Comparison of ENCODE assay signal across 8 cellular contexts in genomic region chr9:129887210-129888084, GRCh38. TPM values are rescaled to one million over a fixed set of nuclear protein-coding genes. Genes with fewer than 3 reads are reported as not detected.
DNase-seq lines count a peak whose midpoint lies in the region; ATAC-seq and TF ChIP-seq lines count a peak whose summit lies in the region.

No MANE protein-coding gene starts in this region.

- 53 to 55% methylated on average over 24 of the region's 24 CpGs for WGBS in GM23248 (ENCODE audit: low coverage in 1 of 2, low lambda C conversion rate in 2 of 2, missing lambda C conversion rate in 2 of 2), 2 experiments

- in situ Hi-C loops in GM23248 (cut with MboI) = loop anchor here (25.0 kb wide), 3 partner anchors 175 to 450 kb away; partner anchors contain the start of gene GPR107

- peaks cover 71% of the 10 kb centered on the region for H3K36me3 Mint-ChIP-seq in T-helper 2 cell treated with Interferon-gamma antibody and Interleukin-4, amounts not matched to agents 5 μg/mL and 100 μg/mL, for 36 hours (ENCODE audit: low read depth)

- H3K27ac ChIP-seq in GM23248 = peak overlapping the region; percentile 4; the same call in 1 of the 2 replicates

- no peaks in the 10 kb centered on the region for H3K36me3 ChIP-seq in GM23248 (ENCODE audit: low read depth)

- no peaks in the 10 kb centered on the region for H3K9me2 ChIP-seq in GM23248 (ENCODE audit: insufficient read depth)

- peaks cover 35% of the 10 kb centered on the region for H3F3A ChIP-seq in GM23248 (ENCODE audit: insufficient read depth)

- H3K4me1 ChIP-seq in GM23248 (ENCODE audit: insufficient read depth) = peaks cover 31% of the 10 kb centered on the region

- H3K79me2 ChIP-seq in GM23248 (ENCODE audit: insufficient read depth) = no peaks in the 10 kb centered on the region

- peak overlapping the region; percentile 99 for H3K27ac Mint-ChIP-seq in T-helper 2 cell treated with Interferon-gamma antibody and Interleukin-4, amounts not matched to agents 5 μg/mL and 100 μg/mL, for 36 hours

- no peaks in the 10 kb centered on the region for H3K9me3 Mint-ChIP-seq in T-helper 2 cell treated with Interferon-gamma antibody and Interleukin-4, amounts not matched to agents 5 μg/mL and 100 μg/mL, for 36 hours

- H3K27me3 ChIP-seq in GM23248 (replicated peaks; ENCODE audit: insufficient read depth) = no peaks in the 10 kb centered on the region

- H3K4me1 Mint-ChIP-seq in T-helper 2 cell treated with Interferon-gamma antibody and Interleukin-4, amounts not matched to agents 5 μg/mL and 100 μg/mL, for 36 hours (ENCODE audit: low read depth) = peaks cover 70% of the 10 kb centered on the region

- H4K20me1 ChIP-seq in GM23248 (ENCODE audit: insufficient read depth) = no peaks in the 10 kb centered on the region

- H3K27me3 Mint-ChIP-seq in T-helper 2 cell treated with Interferon-gamma antibody and Interleukin-4, amounts not matched to agents 5 μg/mL and 100 μg/mL, for 36 hours (ENCODE audit: low read depth) = no peaks in the 10 kb centered on the region

- no peaks in the 10 kb centered on the region for H3K9me3 ChIP-seq in GM23248 (ENCODE audit: low read depth)

- H3K4me3 ChIP-seq in GM23248 = no peak overlapping the region
- H3K4me3 ChIP-seq in choroid plexus epithelial cell (ENCODE audit: low read depth, low read length) = no peak overlapping the region

- no peak overlapping the region for H3K9ac ChIP-seq in GM23248

- DNase-seq in GM23248 (peak; percentile 78), choroid plexus epithelial cell (ENCODE audit: low read depth) (peak; percentile 70), omental fat pad (ENCODE audit: low spot score) (no peak), NCI-H1436 (lab: John Stamatoyannopoulos, UW) (no peak), NCI-H524 (lab: John Stamatoyannopoulos, UW) (no peak)
- peak; percentile 86 for DNase-seq in T-helper 2 cell treated with Interferon-gamma antibody and Interleukin-4, amounts not matched to agents 5 μg/mL and 100 μg/mL, for 36 hours (ENCODE audit: low spot score)

- peak; percentile 13 for ATAC-seq in omental fat pad (ENCODE audit: low FRiP score)
- ATAC-seq in GM21381 (IDR thresholded peaks at IDR 0.05; ENCODE audit: unreplicated experiment) = no peak
- no peak for ATAC-seq in HG03565 (IDR thresholded peaks at IDR 0.05; ENCODE audit: unreplicated experiment)

- H2AFZ ChIP-seq in GM23248 = no peak overlapping the region; the same call in 1 of the 2 replicates

- TF ChIP-seq CTCF in choroid plexus epithelial cell (conservative IDR thresholded peaks at IDR 0.05; ENCODE audit: low read depth, low read length) = peak; percentile 57
- no peak for TF ChIP-seq CTCF in omental fat pad (IDR thresholded peaks at IDR 0.05)

- peak overlapping the region; percentile 90 for H3K4me3 Mint-ChIP-seq in T-helper 2 cell treated with Interferon-gamma antibody and Interleukin-4, amounts not matched to agents 5 μg/mL and 100 μg/mL, for 36 hours

- peak overlapping the region; percentile 13 for H3K4me2 ChIP-seq in GM23248 (ENCODE audit: unreplicated experiment)

RNA-seq across cellular contexts. Expression of gene USP20, which starts 52.2 kb away (rescaled TPM):
- total RNA-seq in GM23248 (2014; rRNA removed; shearing (Covaris generic)) = 7.3 and 10.3 TPM in 2 replicates
- 15.7 and 15.8 TPM in 2 replicates for polyA plus RNA-seq in GM23248 (2016; fragmentation: Nextera tagmentation; extraction: Ambion mirVana)
- total RNA-seq in omental fat pad = 10 to 100 TPM; 11.5 to 18.5 (median 15.5) TPM

RNA-seq across cellular contexts. Expression of gene C9orf78, which starts 52.4 kb away (rescaled TPM):
- 46.8 and 66.0 TPM in 2 replicates for total RNA-seq in GM23248 (2014; rRNA removed; shearing (Covaris generic))
- polyA plus RNA-seq in GM23248 (2016; fragmentation: Nextera tagmentation; extraction: Ambion mirVana) = 79.7 and 80.7 TPM in 2 replicates
- 10 to 100 TPM; 44.1 to 98.0 (median 45.0) TPM for total RNA-seq in omental fat pad

Comparison
In these comparisons a context has a peak if more than half of its experiments do, and no peak if none do; other contexts are left out.
1. DNase-seq: peak in GM23248 (single experiment), T-helper 2 cell treated with Interferon-gamma antibody and Interleukin-4, amounts not matched to agents 5 μg/mL and 100 μg/mL, for 36 hours (single experiment) and choroid plexus epithelial cell (single experiment); none in omental fat pad (single experiment), NCI-H1436 (single experiment) and NCI-H524 (0 of 2).